In the genomic region with DNA sequence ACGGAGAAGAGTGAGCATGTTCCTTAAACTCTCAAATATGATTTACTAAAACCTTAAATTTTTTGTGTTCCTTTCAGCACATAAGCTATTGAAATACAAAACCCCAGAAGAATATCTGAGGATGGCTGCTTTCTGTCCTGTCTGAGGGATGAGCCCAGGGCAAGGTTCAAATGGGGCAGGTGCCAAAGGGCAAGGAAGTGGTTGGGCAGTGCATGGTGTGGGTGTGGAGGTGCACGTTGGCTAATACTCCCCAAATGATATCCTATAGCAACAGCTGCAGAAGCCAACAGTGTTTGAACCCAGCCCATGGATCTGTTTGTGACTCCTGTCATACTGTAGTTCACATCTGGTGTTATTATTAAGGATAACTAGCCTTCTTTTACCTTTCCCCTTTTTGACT, we compare ENCODE assay signal across 19 cellular contexts.
"Had no signal": no experiment of that assay in that cellular context is flagged by ENCODE, and none has a peak within 500 bp of the region (broad histone marks: within the 10 kb centered on the region; RNA-seq: fewer than 3 reads in every experiment).

No MANE protein-coding gene starts in this region.

- H3K4me1 Mint-ChIP-seq: immature natural killer cell, mesothelial cell of epicardium had no signal

- DNase-seq: dermis blood vessel endothelial cell; dorsolateral prefrontal cortex; effector CD4-positive, alpha-beta T cell; effector memory CD4-positive, alpha-beta T cell; foreskin keratinocyte; heart left ventricle; hypothalamus; immature natural killer cell; islet precursor cell; kidney; kidney glomerular epithelial cell; left ventricle myocardium inferior; lower lobe of right lung; mesenchymal stem cell had no signal

- H3K27ac Mint-ChIP-seq: immature natural killer cell, mesothelial cell of epicardium had no signal

- H3K4me3 ChIP-seq: coronary artery, dorsolateral prefrontal cortex, esophagus muscularis mucosa, gastroesophageal sphincter, heart left ventricle, hepatocyte, left ventricle myocardium inferior, lower lobe of right lung had no signal

- H3K36me3 ChIP-seq: esophagus muscularis mucosa, gastroesophageal sphincter, heart left ventricle, left ventricle myocardium inferior, lower lobe of right lung had no signal

- H3K4me3 Mint-ChIP-seq: immature natural killer cell, mesothelial cell of epicardium had no signal

- H3K4me1 ChIP-seq: esophagus muscularis mucosa, foreskin keratinocyte, gastroesophageal sphincter, heart left ventricle, left ventricle myocardium inferior, lower lobe of right lung had no signal

- H3K36me3 Mint-ChIP-seq: immature natural killer cell had no signal

- H3K9me3 ChIP-seq: esophagus muscularis mucosa, gastroesophageal sphincter, heart left ventricle, left ventricle myocardium inferior, lower lobe of right lung had no signal

- ATAC-seq: foreskin keratinocyte, gastroesophageal sphincter, heart left ventricle, lower lobe of right lung had no signal
